ENCODE assay signal across 1 cellular context in genomic region chr20:44959896-44960852, GRCh38.
TF ChIP-seq lines count a peak whose summit lies in the region.

TOMM34 (minus strand) TSS chr20:44960397; CDS start chr20:44960333, 64 bp downstream.

TF ChIP-seq in liver, 16 proteins besides CTCF, POLR2A, EP300 and RAD21 (continued from another document):
- TF ChIP-seq ATF3 (IDR thresholded peaks at IDR 0.05) = no peak
